In genomic region chr6:170393807-170394399, GRCh38 we compare ENCODE assay signal across 17 cellular contexts.
DNase-seq lines count a peak whose midpoint lies in the region; ATAC-seq, FAIRE-seq and TF ChIP-seq lines count a peak whose summit lies in the region.
"Had no signal": no experiment of that assay in that cellular context is flagged by ENCODE, and none has a peak within 500 bp of the region (broad histone marks: within the 10 kb centered on the region; RNA-seq: fewer than 3 reads in every experiment).

No MANE protein-coding gene starts in this region.

- no peaks in the 10 kb centered on the region for H3K27me3 Mint-ChIP-seq in activated T-helper 17 cell treated with anti-CD3 and anti-CD28 coated beads, Interleukin-2, amount 50 U/mL, for 72 hours
- no peaks in the 10 kb centered on the region for H3K27me3 Mint-ChIP-seq in progenitor cell of endocrine pancreas

- peaks cover 82% of the 10 kb centered on the region for H3K36me3 Mint-ChIP-seq in activated T-helper 17 cell treated with anti-CD3 and anti-CD28 coated beads, Interleukin-2, amount 50 U/mL, for 72 hours (ENCODE audit: low read depth)
- peaks cover 39% of the 10 kb centered on the region for H3K36me3 Mint-ChIP-seq in progenitor cell of endocrine pancreas (ENCODE audit: insufficient read depth)

- peak; percentile 27 to 51 for ATAC-seq in activated CD4-positive, CD25-positive, alpha-beta regulatory T cell treated with anti-CD3 and anti-CD28 coated beads, Interleukin-2, amount 50 U/mL, for 24 hours
- ATAC-seq in activated T-helper 17 cell treated with anti-CD3 and anti-CD28 coated beads, Interleukin-2, amount 50 U/mL, for 72 hours (replicated peaks): peak; percentile 92
- ATAC-seq in gastroesophageal sphincter (no peak), GM18907 (IDR thresholded peaks at IDR 0.05; ENCODE audit: unreplicated experiment) (no peak)
- ATAC-seq: left colon, SK-N-SH treated with all-trans-retinoic acid at 6 μM for 48 hours had no signal

- H3K27me3 ChIP-seq in gastroesophageal sphincter: no peaks in the 10 kb centered on the region
- H3K27me3 ChIP-seq: BLaER1 treated with 17β-estradiol and CSF1 and Interleukin-3, amounts not matched to agents 10 nM and 100 nM; testis had no signal

- no peak overlapping the region for H3K4me3 Mint-ChIP-seq in activated T-helper 17 cell treated with anti-CD3 and anti-CD28 coated beads, Interleukin-2, amount 50 U/mL, for 72 hours
- H3K4me3 Mint-ChIP-seq in progenitor cell of endocrine pancreas (ENCODE audit: low read depth): no peak overlapping the region

- TF ChIP-seq CTCF in progenitor cell of endocrine pancreas (IDR thresholded peaks at IDR 0.05; ENCODE audit: unreplicated experiment): no peak
- no peak for TF ChIP-seq CTCF in gastroesophageal sphincter (IDR thresholded peaks at IDR 0.05)

- WGBS in gastroesophageal sphincter (ENCODE audit: low coverage in 1 of 2), 2 donors: 80% methylated on average over 1 of the region's 9 CpGs; no CpG with 5 or more reads in 1 of the 2 donors

- H3K36me3 ChIP-seq in gastroesophageal sphincter: peaks cover 0 to 90% of the 10 kb centered on the region in 2 donors

- no peak overlapping the region for H3K27ac Mint-ChIP-seq in activated T-helper 17 cell treated with anti-CD3 and anti-CD28 coated beads, Interleukin-2, amount 50 U/mL, for 72 hours
- peak overlapping the region; percentile 35 for H3K27ac Mint-ChIP-seq in progenitor cell of endocrine pancreas

- DNase-seq in activated CD4-positive, CD25-positive, alpha-beta regulatory T cell treated with anti-CD3 and anti-CD28 coated beads, Interleukin-2, amount 50 U/mL, for 72 hours: no peak
- DNase-seq in HTR-8/SVneo (ENCODE audit: insufficient read length, low spot score) (no peak), progenitor cell of endocrine pancreas (ENCODE audit: low spot score, unreplicated experiment) (no peak), SHP77 treated with DMSO at 0.1 percent for 48 hours (lab: John Stamatoyannopoulos, UW) (no peak)
- DNase-seq: effector CD4-positive, alpha-beta T cell; hippocampal formation; left colon; NCI-H526; small intestine; testis had no signal

- no peaks in the 10 kb centered on the region for H3K9me3 Mint-ChIP-seq in activated T-helper 17 cell treated with anti-CD3 and anti-CD28 coated beads, Interleukin-2, amount 50 U/mL, for 72 hours
- peaks cover 3% of the 10 kb centered on the region for H3K9me3 Mint-ChIP-seq in progenitor cell of endocrine pancreas (ENCODE audit: low read depth)

- H3K4me1 Mint-ChIP-seq in activated T-helper 17 cell treated with anti-CD3 and anti-CD28 coated beads, Interleukin-2, amount 50 U/mL, for 72 hours: peaks cover 5% of the 10 kb centered on the region
- H3K4me1 Mint-ChIP-seq in progenitor cell of endocrine pancreas (ENCODE audit: low read depth): no peaks in the 10 kb centered on the region

- peak; percentile 36 for FAIRE-seq in HTR-8/SVneo (lab: Jason Lieb, UNC)
- FAIRE-seq: small intestine had no signal

- no peak overlapping the region for H3K27ac ChIP-seq in gastroesophageal sphincter
- H3K27ac ChIP-seq: 22Rv1; BLaER1 treated with 17β-estradiol and CSF1 and Interleukin-3, amounts not matched to agents 10 nM and 100 nM; testis had no signal

- H3K4me3 ChIP-seq in gastroesophageal sphincter: no peak overlapping the region
- H3K4me3 ChIP-seq: BLaER1 treated with 17β-estradiol and CSF1 and Interleukin-3, amounts not matched to agents 10 nM and 100 nM; testis had no signal

- no peak for TF ChIP-seq EP300 in gastroesophageal sphincter (IDR thresholded peaks at IDR 0.05)

- TF ChIP-seq POLR2A in gastroesophageal sphincter (IDR thresholded peaks at IDR 0.05): no peak

- peaks cover 0 to 8% (median 0%) of the 10 kb centered on the region in 3 donors for H3K4me1 ChIP-seq in gastroesophageal sphincter
- H3K4me1 ChIP-seq: BLaER1 treated with 17β-estradiol and CSF1 and Interleukin-3, amounts not matched to agents 10 nM and 100 nM; testis had no signal

- H3K9me3 ChIP-seq in gastroesophageal sphincter: no peaks in the 10 kb centered on the region
- H3K9me3 ChIP-seq: testis had no signal

Comparison
In these comparisons a context has a peak if more than half of its experiments do, and no peak if none do; other contexts are left out.
1. ATAC-seq: peak in activated CD4-positive, CD25-positive, alpha-beta regulatory T cell treated with anti-CD3 and anti-CD28 coated beads, Interleukin-2, amount 50 U/mL, for 24 hours (2 of 2) and activated T-helper 17 cell treated with anti-CD3 and anti-CD28 coated beads, Interleukin-2, amount 50 U/mL, for 72 hours (single experiment); none in gastroesophageal sphincter (single experiment) and GM18907 (single experiment).